ENCODE assay signal across 10 cellular contexts in the genomic region with DNA sequence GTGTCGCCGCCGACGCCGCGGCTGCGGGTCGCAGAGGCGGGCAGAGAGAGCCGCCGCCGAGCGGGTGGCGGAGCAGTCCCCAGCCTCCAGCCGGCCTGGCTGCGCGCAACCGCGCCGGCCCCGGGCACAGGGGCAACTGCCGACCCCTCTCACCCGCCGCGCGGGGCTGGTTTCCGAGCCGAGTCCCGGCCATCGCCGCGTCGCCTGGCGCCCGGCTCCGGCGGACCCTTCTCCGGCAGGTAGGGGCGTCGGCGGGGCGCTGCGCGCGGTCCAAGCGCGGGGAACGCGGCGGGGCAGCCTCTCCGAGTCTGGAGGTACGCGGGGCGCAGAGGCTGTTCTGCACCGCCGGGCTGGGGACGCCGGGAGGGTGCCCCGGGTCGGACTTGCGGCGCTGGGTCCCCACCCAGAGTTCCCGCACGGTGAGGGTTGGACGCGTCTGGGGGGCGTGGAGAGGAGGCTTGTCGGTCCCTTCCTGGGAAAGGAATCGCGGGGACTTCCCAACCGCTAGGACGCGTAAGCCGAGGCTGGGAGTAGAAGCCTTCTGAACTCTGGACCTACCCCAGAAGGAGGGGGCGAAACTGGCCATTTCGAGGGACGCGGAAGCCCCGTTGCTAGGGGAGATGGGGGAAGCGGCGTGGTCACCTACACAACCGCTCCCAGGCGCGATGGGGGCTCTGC.
DNase-seq lines count a peak whose midpoint lies in the region; ATAC-seq and TF ChIP-seq lines count a peak whose summit lies in the region.
"Had no signal": no experiment of that assay in that cellular context is flagged by ENCODE, and none has a peak within 500 bp of the region (broad histone marks: within the 10 kb centered on the region; RNA-seq: fewer than 3 reads in every experiment).

No MANE protein-coding gene starts in this region.

- no peak for TF ChIP-seq CTCF in natural killer cell (IDR thresholded peaks at IDR 0.05)

- no peak overlapping the region for H3K27ac Mint-ChIP-seq in natural killer cell treated with Interleukin-12 subunit alpha and Interleukin-12 subunit beta and Interleukin-15 and Interleukin-18, amount 100 ng/mL, for 72 hours
- no peak overlapping the region for H3K27ac Mint-ChIP-seq in natural killer cell

- no peak overlapping the region for H3K4me3 Mint-ChIP-seq in natural killer cell treated with Interleukin-12 subunit alpha and Interleukin-12 subunit beta and Interleukin-15 and Interleukin-18, amount 100 ng/mL, for 72 hours
- no peak overlapping the region for H3K4me3 Mint-ChIP-seq in natural killer cell

- H3K36me3 Mint-ChIP-seq in natural killer cell treated with Interleukin-12 subunit alpha and Interleukin-12 subunit beta and Interleukin-15 and Interleukin-18, amount 100 ng/mL, for 72 hours, result no peaks in the 10 kb centered on the region
- no peaks in the 10 kb centered on the region for H3K36me3 Mint-ChIP-seq in natural killer cell

- DNase-seq in natural killer cell treated with Interleukin-12 subunit alpha and Interleukin-12 subunit beta and Interleukin-15 and Interleukin-18, amount 100 ng/mL, for 72 hours (ENCODE audit: low spot score), result no peak
- no peak for DNase-seq in natural killer cell
- peak; percentile 8 for DNase-seq in central memory CD4-positive, alpha-beta T cell
- DNase-seq in RPMI8226, result no peak
- DNase-seq in NCI-H1694 (lab: John Stamatoyannopoulos, UW), result no peak
- DNase-seq: DND-41, SHP77 had no signal

- H3K4me3 ChIP-seq in mesodermal cell (ENCODE audit: extremely low read depth, insufficient read depth, low read length, poor library complexity, severe bottlenecking), result peak overlapping the region; percentile 49

- intact Hi-C loops in natural killer cell (cut with micrococcal nuclease), result no loop called here

- no peaks in the 10 kb centered on the region for H3K36me3 ChIP-seq in mesodermal cell (ENCODE audit: control insufficient read depth, insufficient read depth, low read length)

- ATAC-seq in natural killer cell treated with Interleukin-12 subunit alpha and Interleukin-12 subunit beta and Interleukin-15 and Interleukin-18, amount 100 ng/mL, for 72 hours, result peak; percentile 24 to 36
- ATAC-seq in natural killer cell (no peak), GM18873 (IDR thresholded peaks at IDR 0.05; ENCODE audit: low FRiP score, unreplicated experiment) (no peak), HG03469 (IDR thresholded peaks at IDR 0.05; ENCODE audit: unreplicated experiment) (no peak)

- H3K4me1 Mint-ChIP-seq in natural killer cell treated with Interleukin-12 subunit alpha and Interleukin-12 subunit beta and Interleukin-15 and Interleukin-18, amount 100 ng/mL, for 72 hours (ENCODE audit: low read depth in 2 of 2), result peaks cover 0 to 3% of the 10 kb centered on the region in 2 donors
- H3K4me1 Mint-ChIP-seq in natural killer cell, result peaks cover 0 to 4% of the 10 kb centered on the region in 2 donors

- peaks cover 5% of the 10 kb centered on the region for H3K4me1 ChIP-seq in mesodermal cell (ENCODE audit: control insufficient read depth, insufficient read depth, low read length, poor library complexity, severe bottlenecking)

- peaks cover 5% of the 10 kb centered on the region for H3K9me3 Mint-ChIP-seq in natural killer cell treated with Interleukin-12 subunit alpha and Interleukin-12 subunit beta and Interleukin-15 and Interleukin-18, amount 100 ng/mL, for 72 hours
- peaks cover 4 to 5% of the 10 kb centered on the region in 2 donors for H3K9me3 Mint-ChIP-seq in natural killer cell

- H3K27me3 Mint-ChIP-seq in natural killer cell treated with Interleukin-12 subunit alpha and Interleukin-12 subunit beta and Interleukin-15 and Interleukin-18, amount 100 ng/mL, for 72 hours, result peaks cover 15 to 24% of the 10 kb centered on the region in 2 donors
- H3K27me3 Mint-ChIP-seq in natural killer cell (ENCODE audit: low read depth in 2 of 2), result peaks cover 28 to 31% of the 10 kb centered on the region in 2 donors

- no peaks in the 10 kb centered on the region for H3K9me3 ChIP-seq in mesodermal cell (ENCODE audit: control insufficient read depth, low read length)

- WGBS in mesodermal cell (ENCODE audit: insufficient coverage in 2 of 2), 2 experiments, result 0% methylated on average over 44 to 50 of the region's 84 CpGs

- H3K27ac ChIP-seq in mesodermal cell (ENCODE audit: low read depth, low read length, severe bottlenecking), result no peak overlapping the region

Comparison
In these comparisons a context has a peak if more than half of its experiments do, and no peak if none do; other contexts are left out.
1. ATAC-seq: peak in natural killer cell treated with Interleukin-12 subunit alpha and Interleukin-12 subunit beta and Interleukin-15 and Interleukin-18, amount 100 ng/mL, for 72 hours (2 of 2); none in natural killer cell (0 of 3), GM18873 (single experiment) and HG03469 (single experiment).